Comparison of ENCODE assay signal across 27 cellular contexts in genomic region chr3:71566776-71567175, GRCh38.
"Had no signal": no experiment of that assay in that cellular context is flagged by ENCODE, and none has a peak within 500 bp of the region (broad histone marks: within the 10 kb centered on the region; RNA-seq: fewer than 3 reads in every experiment).

No MANE protein-coding gene starts in this region.

- ATAC-seq: activated CD4-positive, alpha-beta T cell treated with anti-CD3 and anti-CD28 coated beads for 36 hours; activated T-cell treated with anti-CD3 and anti-CD28 coated beads, Interleukin-2, amount 50 U/mL, for 4 hours; activated T-helper 17 cell treated with anti-CD3 and anti-CD28 coated beads, Interleukin-2, amount 50 U/mL, for 72 hours; esophagus mucosa; heart left ventricle had no signal

- H3K4me3 Mint-ChIP-seq: activated CD4-positive, alpha-beta memory T cell treated with anti-CD3 and anti-CD28 coated beads, Interleukin-2, amount 10 ng/mL, durations not matched to agents 7 days and 5 days; activated CD4-positive, alpha-beta T cell treated with anti-CD3 and anti-CD28 coated beads for 36 hours; activated CD4-positive, alpha-beta T cell treated with anti-CD3 and anti-CD28 coated beads, Interleukin-2, amount 10 ng/mL, durations not matched to agents 24 days and 14 days; activated naive CD8-positive, alpha-beta T cell; activated T-cell treated with anti-CD3 and anti-CD28 coated beads, Interleukin-2, amount 50 U/mL, for 4 hours; activated T-helper 17 cell treated with anti-CD3 and anti-CD28 coated beads, Interleukin-2, amount 50 U/mL, for 72 hours; central memory CD8-positive, alpha-beta T cell; dendritic cell treated with granulocyte-macrophage colony-stimulating factor and Interleukin-4, amounts not matched to agents 40 ng/mL and 50 ng/mL, for 4 days; endodermal cell had no signal

- H3K9me3 ChIP-seq: heart left ventricle had no signal

- DNase-seq: activated CD4-positive, alpha-beta memory T cell treated with anti-CD3 and anti-CD28 coated beads, Interleukin-2, amount 10 ng/mL, durations not matched to agents 7 days and 5 days; activated CD4-positive, alpha-beta T cell treated with anti-CD3 and anti-CD28 coated beads for 36 hours; activated CD4-positive, alpha-beta T cell treated with anti-CD3 and anti-CD28 coated beads, Interleukin-2, amount 10 ng/mL, durations not matched to agents 24 days and 14 days; activated CD4-positive, alpha-beta T cell treated with anti-CD3 and anti-CD28 coated beads, Interleukin-2, amount 50 U/mL, for 4 hours; activated CD4-positive, CD25-positive, alpha-beta regulatory T cell; activated CD4-positive, CD25-positive, alpha-beta regulatory T cell treated with anti-CD3 and anti-CD28 coated beads, Interleukin-2, amount 50 U/mL, for 72 hours; activated CD8-positive, alpha-beta memory T cell treated with anti-CD3 and anti-CD28 coated beads for 24 hours; activated effector memory CD4-positive, alpha-beta T cell treated with Interleukin-2 at 50 U/mL for 16 hours; activated gamma-delta T cell treated with Interleukin-2 at 50 U/mL for 16 hours; activated naive CD4-positive, alpha-beta T cell treated with anti-CD3 and anti-CD28 coated beads, Interleukin-2, amount 50 U/mL, for 16 hours; activated naive CD4-positive, alpha-beta T cell treated with Interleukin-2 at 50 U/mL for 16 hours; activated T-cell treated with anti-CD3 and anti-CD28 coated beads, Interleukin-2, amount 50 U/mL, for 4 hours; amniotic stem cell; anterior cingulate cortex; brain microvascular endothelial cell; dorsolateral prefrontal cortex; effector memory CD4-positive, alpha-beta T cell; endodermal cell; foreskin fibroblast; heart left ventricle; T-helper 2 cell had no signal

- H3K27me3 Mint-ChIP-seq: activated CD4-positive, alpha-beta memory T cell treated with anti-CD3 and anti-CD28 coated beads, Interleukin-2, amount 10 ng/mL, durations not matched to agents 7 days and 5 days; activated CD4-positive, alpha-beta T cell treated with anti-CD3 and anti-CD28 coated beads for 36 hours; activated CD4-positive, alpha-beta T cell treated with anti-CD3 and anti-CD28 coated beads, Interleukin-2, amount 10 ng/mL, durations not matched to agents 24 days and 14 days; activated naive CD8-positive, alpha-beta T cell; activated T-helper 17 cell treated with anti-CD3 and anti-CD28 coated beads, Interleukin-2, amount 50 U/mL, for 72 hours; central memory CD8-positive, alpha-beta T cell; dendritic cell treated with granulocyte-macrophage colony-stimulating factor and Interleukin-4, amounts not matched to agents 40 ng/mL and 50 ng/mL, for 4 days had no signal

- H3K4me1 Mint-ChIP-seq: central memory CD8-positive, alpha-beta T cell had no signal

- H3K4me3 ChIP-seq: coronary artery, dorsolateral prefrontal cortex, heart left ventricle had no signal

- H3K9me3 Mint-ChIP-seq: activated CD4-positive, alpha-beta memory T cell treated with anti-CD3 and anti-CD28 coated beads, Interleukin-2, amount 10 ng/mL, durations not matched to agents 7 days and 5 days; activated T-cell treated with anti-CD3 and anti-CD28 coated beads, Interleukin-2, amount 50 U/mL, for 4 hours; activated T-helper 17 cell treated with anti-CD3 and anti-CD28 coated beads, Interleukin-2, amount 50 U/mL, for 72 hours; central memory CD8-positive, alpha-beta T cell; dendritic cell treated with granulocyte-macrophage colony-stimulating factor and Interleukin-4, amounts not matched to agents 40 ng/mL and 50 ng/mL, for 4 days; endodermal cell had no signal

- H3K27ac Mint-ChIP-seq: activated CD4-positive, alpha-beta memory T cell treated with anti-CD3 and anti-CD28 coated beads, Interleukin-2, amount 10 ng/mL, durations not matched to agents 7 days and 5 days; activated CD4-positive, alpha-beta T cell treated with anti-CD3 and anti-CD28 coated beads for 36 hours; activated CD4-positive, alpha-beta T cell treated with anti-CD3 and anti-CD28 coated beads, Interleukin-2, amount 10 ng/mL, durations not matched to agents 24 days and 14 days; activated naive CD8-positive, alpha-beta T cell; activated T-helper 17 cell treated with anti-CD3 and anti-CD28 coated beads, Interleukin-2, amount 50 U/mL, for 72 hours; endodermal cell had no signal

- H3K27me3 ChIP-seq: brain microvascular endothelial cell, dorsolateral prefrontal cortex, heart left ventricle had no signal

- H3K27ac ChIP-seq: brain microvascular endothelial cell, coronary artery, dorsolateral prefrontal cortex, heart left ventricle had no signal
